ENCODE assay signal across 9 cellular contexts in genomic region chr19:51108805-51109146, GRCh38. TPM values are rescaled to one million over a fixed set of nuclear protein-coding genes. Genes with fewer than 3 reads are reported as not detected.
A peak's percentile ranks its signal among the peaks of the same experiment; 100 is the strongest.
DNase-seq lines count a peak whose midpoint lies in the region; ATAC-seq and TF ChIP-seq lines count a peak whose summit lies in the region.
"Had no signal": no experiment of that assay in that cellular context is flagged by ENCODE, and none has a peak within 500 bp of the region (broad histone marks: within the 10 kb centered on the region; RNA-seq: fewer than 3 reads in every experiment).

No MANE protein-coding gene starts in this region.

- peaks cover 15 to 25% (median 18%) of the 10 kb centered on the region in 11 experiments for H3K36me3 ChIP-seq in BLaER1 treated with 17β-estradiol and CSF1 and Interleukin-3, amounts not matched to agents 10 nM and 100 nM
- H3K36me3 ChIP-seq in breast epithelium, result no peaks in the 10 kb centered on the region
- peaks cover 14% of the 10 kb centered on the region in 2 experiments for H3K36me3 ChIP-seq in mesenchymal stem cell (ENCODE audit: control insufficient read depth in 1 of 2, insufficient read depth in 2 of 2, low read depth in 1 of 2, low read length in 2 of 2)
- H3K36me3 ChIP-seq in aorta (ENCODE audit: control insufficient read depth in 1 of 2, insufficient read depth in 2 of 2, low read length in 1 of 2), result peaks cover 0 to 4% of the 10 kb centered on the region in 2 donors

- intact Hi-C loops in breast epithelium (cut with DNase I; ENCODE audit: low total_unique reads) (no loop called here), aorta (cut with DNase I) (loop anchor here (1.0 to 5.0 kb wide), 2 partner anchors 486 to 489 kb away; no protein-coding TSS in a partner anchor)

- H2BK5ac ChIP-seq in mesenchymal stem cell (ENCODE audit: low read depth, low read length, poor library complexity, severe bottlenecking), result no peak overlapping the region

- no peak for TF ChIP-seq POLR2A in breast epithelium (IDR thresholded peaks at IDR 0.05)

- peak overlapping the region; percentile 67 to 85 (median 78) for H3K4me3 ChIP-seq in BLaER1 treated with 17β-estradiol and CSF1 and Interleukin-3, amounts not matched to agents 10 nM and 100 nM
- H3K4me3 ChIP-seq in breast epithelium (peak overlapping the region; percentile 79 to 85 (median 85)), mesenchymal stem cell (ENCODE audit: insufficient read depth in 1 of 2, low read depth in 1 of 2, low read length in 2 of 2) (peak overlapping the region; percentile 55 to 91), aorta (ENCODE audit: low read length in 2 of 2) (peak overlapping the region in 1 of 2 donors; percentile 56)

- no peak overlapping the region for H2AFZ ChIP-seq in mesenchymal stem cell (ENCODE audit: low read depth, low read length)

- ATAC-seq in GM19467 (IDR thresholded peaks at IDR 0.05; ENCODE audit: unreplicated experiment) (peak; percentile 17), HG03575 (IDR thresholded peaks at IDR 0.05; ENCODE audit: extremely low read depth, insufficient number of reproducible peaks, low FRiP score, unreplicated experiment) (peak; percentile 27), aorta (ENCODE audit: low FRiP score) (peak; percentile 67)

- no peaks in the 10 kb centered on the region for H3K9me3 ChIP-seq in BLaER1 treated with 17β-estradiol and CSF1 and Interleukin-3, amounts not matched to agents 10 nM and 100 nM (replicated peaks in 1 of 11)
- H3K9me3 ChIP-seq in breast epithelium (no peaks in the 10 kb centered on the region), mesenchymal stem cell (ENCODE audit: control insufficient read depth, low read length) (no peaks in the 10 kb centered on the region), aorta (ENCODE audit: control insufficient read depth, low read length) (peaks cover 1% of the 10 kb centered on the region)

- no peak overlapping the region for H2AK5ac ChIP-seq in mesenchymal stem cell (ENCODE audit: low read length, severe bottlenecking)

- no peak overlapping the region for H2BK12ac ChIP-seq in mesenchymal stem cell (ENCODE audit: low read length in 2 of 2)

- peak overlapping the region; percentile 53 to 94 (median 86); a peak in 20 of 22 replicates for H3K9ac ChIP-seq in BLaER1 treated with 17β-estradiol and CSF1 and Interleukin-3, amounts not matched to agents 10 nM and 100 nM
- H3K9ac ChIP-seq in mesenchymal stem cell (ENCODE audit: low read length), result peak overlapping the region; percentile 90

- peak overlapping the region in 10 of 11 experiments; percentile 21 to 91 (median 54); a peak in 14 of 22 replicates for H3K27ac ChIP-seq in BLaER1 treated with 17β-estradiol and CSF1 and Interleukin-3, amounts not matched to agents 10 nM and 100 nM
- H3K27ac ChIP-seq in breast epithelium (peak overlapping the region; percentile 79 to 80), mesenchymal stem cell (ENCODE audit: low read length, poor library complexity, severe bottlenecking) (no peak overlapping the region), aorta (ENCODE audit: low read depth in 1 of 2, low read length in 2 of 2) (no peak overlapping the region)

- H3K4me1 ChIP-seq in BLaER1 treated with 17β-estradiol and CSF1 and Interleukin-3, amounts not matched to agents 10 nM and 100 nM, result peaks cover 17 to 90% (median 46%) of the 10 kb centered on the region in 10 experiments
- H3K4me1 ChIP-seq in breast epithelium, result peaks cover 0 to 5% of the 10 kb centered on the region in 2 donors
- peaks cover 11% of the 10 kb centered on the region for H3K4me1 ChIP-seq in mesenchymal stem cell (ENCODE audit: control insufficient read depth, insufficient read depth, low read depth, low read length)
- no peaks in the 10 kb centered on the region for H3K4me1 ChIP-seq in aorta (ENCODE audit: control insufficient read depth in 1 of 2, insufficient read depth in 2 of 2, low read length in 2 of 2)

- no peak overlapping the region for H3K23ac ChIP-seq in mesenchymal stem cell (ENCODE audit: low read length in 2 of 2)

- no peak overlapping the region for H4K91ac ChIP-seq in mesenchymal stem cell (ENCODE audit: low read length)

- peak overlapping the region; percentile 4 for H2BK15ac ChIP-seq in mesenchymal stem cell (ENCODE audit: low read depth, poor library complexity, severe bottlenecking)

- peak overlapping the region; percentile 64 for H4K8ac ChIP-seq in mesenchymal stem cell (ENCODE audit: low read length)

- no peak overlapping the region for H3K14ac ChIP-seq in mesenchymal stem cell (ENCODE audit: low read length in 2 of 2)

- TF ChIP-seq CTCF in breast epithelium (IDR thresholded peaks at IDR 0.05), result peak in 1 of 3 donors; percentile 19

- H3K79me1 ChIP-seq in mesenchymal stem cell (replicated peaks; ENCODE audit: low read length, poor library complexity, severe bottlenecking), result peaks cover 29% of the 10 kb centered on the region

- peak overlapping the region in 1 of 2 experiments; percentile 13 for H3K18ac ChIP-seq in mesenchymal stem cell (ENCODE audit: low read depth in 1 of 2, low read length in 2 of 2)

- H4K20me1 ChIP-seq in BLaER1 treated with 17β-estradiol and CSF1 and Interleukin-3, amounts not matched to agents 10 nM and 100 nM, result peaks cover 0 to 25% (median 8%) of the 10 kb centered on the region in 11 experiments; a peak in 10 of 22 replicates

- no peak overlapping the region for H2BK120ac ChIP-seq in mesenchymal stem cell (ENCODE audit: low read depth, low read length)

- DNase-seq in breast epithelium (ENCODE audit: low spot score in 2 of 2) (no peak), mesenchymal stem cell (no peak), aorta (no peak), NCI-H526 treated with DMSO at 0.1 percent for 48 hours (lab: John Stamatoyannopoulos, UW) (no peak)
- DNase-seq in stimulated activated CD4-positive, alpha-beta T cell treated with anti-CD3 and anti-CD28 coated beads, Interleukin-15, amount 100 ng/mL, for 24 hours, result no peak

- peaks cover 0 to 3% (median 0%) of the 10 kb centered on the region in 11 experiments; a peak in 3 of 22 replicates for H3K27me3 ChIP-seq in BLaER1 treated with 17β-estradiol and CSF1 and Interleukin-3, amounts not matched to agents 10 nM and 100 nM
- H3K27me3 ChIP-seq in breast epithelium (no peaks in the 10 kb centered on the region), mesenchymal stem cell (ENCODE audit: control insufficient read depth in 1 of 2, insufficient read depth in 1 of 2, low read length in 2 of 2) (peaks cover 4 to 31% of the 10 kb centered on the region in 2 experiments), aorta (ENCODE audit: control insufficient read depth in 1 of 2, insufficient read depth in 2 of 2, low read length in 1 of 2) (peaks cover 0 to 2% of the 10 kb centered on the region in 2 donors)

- H3K4ac ChIP-seq in mesenchymal stem cell (ENCODE audit: low read depth in 1 of 2, low read length in 2 of 2), result no peak overlapping the region

- WGBS in mesenchymal stem cell, result 31% methylated on average over 15 of the region's 15 CpGs
- WGBS in aorta, 2 donors, result 1 to 3% methylated on average over 15 of the region's 15 CpGs

- peak overlapping the region; percentile 75 to 99 (median 90) for H3K4me2 ChIP-seq in BLaER1 treated with 17β-estradiol and CSF1 and Interleukin-3, amounts not matched to agents 10 nM and 100 nM
- peak overlapping the region; percentile 86 for H3K4me2 ChIP-seq in mesenchymal stem cell (ENCODE audit: low read length, poor library complexity, severe bottlenecking)

RNA-seq across cellular contexts. Expression of gene CTU1, which starts 0.6 kb away (rescaled TPM):
- 10 to 100 TPM in 1 of 3 donors, 1 to 10 TPM in 2; 5.6 to 10.1 (median 9.2) TPM for total RNA-seq in breast epithelium
- 2.5 TPM for polyA plus RNA-seq in mesenchymal stem cell (2013, experiment 1 of 2)
- 2.7 TPM for polyA plus RNA-seq in mesenchymal stem cell (2013, experiment 2 of 2)
- total RNA-seq in aorta, result 1 to 10 TPM; 4.1 to 5.4 TPM
- polyA plus RNA-seq in aorta, result 1 to 10 TPM; 1.1 to 2.6 TPM

RNA-seq across cellular contexts. Expression of gene SIGLEC9, which starts 15.9 kb away (rescaled TPM):
- total RNA-seq in breast epithelium (1 to 10 TPM; 3.4 to 7.0 (median 4.3) TPM), aorta (10 to 100 TPM; 10.4 to 11.5 TPM)
- polyA plus RNA-seq in mesenchymal stem cell (2013, experiment 1 of 2), result 0.21 TPM
- 0.25 TPM for polyA plus RNA-seq in mesenchymal stem cell (2013, experiment 2 of 2)
- 1 to 10 TPM; 1.1 to 6.3 TPM for polyA plus RNA-seq in aorta
- total RNA-seq: LHCN-M2 had no signal

RNA-seq across cellular contexts. Expression of gene KLK14, which starts 26.1 kb away (rescaled TPM):
- total RNA-seq in breast epithelium (under 1 TPM in 1 of 3 donors, not detected in 2; 0.98 TPM), aorta (under 1 TPM; 0.57 to 0.71 TPM)
- polyA plus RNA-seq in mesenchymal stem cell (2013, experiment 1 of 2), result not detected
- polyA plus RNA-seq in mesenchymal stem cell (2013, experiment 2 of 2), result not detected
- under 1 TPM in 1 of 2 donors, not detected in 1; 0.10 TPM for polyA plus RNA-seq in aorta
- total RNA-seq: LHCN-M2 had no signal

RNA-seq across cellular contexts. Expression of gene SIGLEC7, which starts 33.3 kb away (rescaled TPM):
- total RNA-seq in breast epithelium (1 to 10 TPM in 2 of 3 donors, under 1 TPM in 1; 0.98 to 3.2 (median 1.8) TPM), aorta (1 to 10 TPM; 3.0 to 4.5 TPM)
- 0.18 TPM for polyA plus RNA-seq in mesenchymal stem cell (2013, experiment 1 of 2)
- 0.14 TPM for polyA plus RNA-seq in mesenchymal stem cell (2013, experiment 2 of 2)
- polyA plus RNA-seq in aorta, result 1 to 10 TPM in 1 of 2 donors, under 1 TPM in 1; 0.97 to 2.3 TPM
- total RNA-seq: LHCN-M2 had no signal

RNA-seq across cellular contexts. Expression of gene KLK13, which starts 43.9 kb away (rescaled TPM):
- total RNA-seq in breast epithelium (not detected), aorta (not detected)
- not detected for polyA plus RNA-seq in mesenchymal stem cell (2013, experiment 1 of 2)
- not detected for polyA plus RNA-seq in mesenchymal stem cell (2013, experiment 2 of 2)
- under 1 TPM in 1 of 2 donors, not detected in 1; 0.36 TPM for polyA plus RNA-seq in aorta
- total RNA-seq: LHCN-M2 had no signal

Comparison
In these comparisons a context has a peak if more than half of its experiments do, and no peak if none do; other contexts are left out.
1. H3K27ac ChIP-seq: peak in BLaER1 treated with 17β-estradiol and CSF1 and Interleukin-3, amounts not matched to agents 10 nM and 100 nM (10 of 11) and breast epithelium (2 of 2); none in mesenchymal stem cell (single experiment) and aorta (0 of 2).
2. ATAC-seq: peak in every context shown above with its lines; median percentile 67 in aorta; 27 in HG03575; 17 in GM19467.